1 cellular context compared by ENCODE assay signal in the genomic region with DNA sequence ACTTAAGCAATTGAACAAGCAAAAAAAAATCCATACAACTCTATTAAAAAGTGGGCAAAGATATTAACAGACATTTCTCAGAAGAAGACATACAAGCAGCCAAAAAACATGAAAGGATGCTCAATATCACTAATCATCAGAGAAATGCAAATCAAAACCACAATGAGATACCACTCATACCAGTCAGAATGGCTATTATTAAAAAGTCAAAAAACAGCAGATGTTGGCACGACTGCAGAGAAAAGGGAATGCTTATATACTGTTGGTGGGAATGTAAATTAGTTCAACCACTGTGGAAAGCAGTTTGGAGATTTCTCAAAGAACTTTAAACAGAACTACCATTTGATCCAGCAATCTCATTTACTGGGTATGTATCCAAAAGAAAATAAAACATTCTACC. TPM values are rescaled to one million over a fixed set of nuclear protein-coding genes. Genes with fewer than 3 reads are reported as not detected.
"Had no signal": no experiment of that assay in that cellular context is flagged by ENCODE, and none has a peak within 500 bp of the region (broad histone marks: within the 10 kb centered on the region; RNA-seq: fewer than 3 reads in every experiment).

No MANE protein-coding gene starts in this region.

RNA-seq across cellular contexts. Expression of a gene that starts 7.2 kb away (rescaled TPM):
- total RNA-seq: HT-29 had no signal
